Comparison of ENCODE assay signal across 18 cellular contexts in the genomic region with DNA sequence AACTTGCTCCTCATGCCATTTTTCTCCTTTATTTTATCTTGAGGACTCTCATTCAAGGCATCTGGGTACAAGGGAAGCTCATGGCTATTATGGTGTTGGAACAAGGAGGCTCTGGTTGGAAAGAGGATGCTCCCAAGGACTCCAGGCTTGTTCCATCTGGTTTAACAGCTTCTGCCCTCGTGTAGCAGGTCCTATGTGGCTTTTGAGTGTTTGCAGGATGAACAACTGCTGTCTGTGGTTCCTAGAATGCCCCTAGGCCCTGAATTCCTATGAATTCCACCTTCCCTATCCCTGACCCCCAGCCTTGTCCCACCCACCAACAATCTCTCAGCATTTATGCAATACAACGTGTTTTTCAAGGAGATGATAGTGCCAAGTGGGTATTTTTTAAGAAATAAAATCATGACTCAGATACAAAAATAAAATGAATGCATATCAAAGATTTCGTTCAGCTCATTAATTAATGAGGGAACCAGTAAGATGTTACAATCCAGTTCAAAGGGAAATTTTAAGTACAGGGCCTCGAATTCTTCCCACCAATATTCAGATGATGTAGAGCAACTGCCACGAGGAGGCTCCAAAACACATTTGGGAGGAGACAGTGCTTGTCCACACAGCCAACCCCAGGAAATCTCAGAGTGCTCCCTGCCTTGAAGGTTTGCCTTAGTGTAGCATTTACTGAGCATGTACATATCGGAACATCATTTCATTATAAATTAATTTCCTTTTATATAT.
DNase-seq lines count a peak whose midpoint lies in the region; TF ChIP-seq lines count a peak whose summit lies in the region.
"Had no signal": no experiment of that assay in that cellular context is flagged by ENCODE, and none has a peak within 500 bp of the region (broad histone marks: within the 10 kb centered on the region; RNA-seq: fewer than 3 reads in every experiment).

No MANE protein-coding gene starts in this region.

- DNase-seq in A673 (ENCODE audit: low spot score) (peak; percentile 7), NAMALWA (ENCODE audit: low spot score) (peak; percentile 4), SK-MEL-5 (ENCODE audit: low read depth, low spot score) (peak; percentile 33), osteocyte (ENCODE audit: extremely low spot score, unreplicated experiment) (no peak), GM10266 (ENCODE audit: extremely low spot score) (no peak), NCI-H524 treated with DMSO at 0.1 percent for 48 hours (lab: John Stamatoyannopoulos, UW) (no peak)
- DNase-seq: ACHN, AML-193, COR-L47, H9, Kasumi-1, MV-4-11, NCI-H1436, NCI-H2029 treated with DMSO at 0.1 percent for 48 hours, NCI-H510A treated with DMSO at 0.1 percent for 48 hours, PC-9 had no signal

- H3K27me3 ChIP-seq in A673 (replicated peaks; ENCODE audit: insufficient read depth, low read depth, low read length, poor library complexity): no peaks in the 10 kb centered on the region

- H3K4me1 Mint-ChIP-seq in osteocyte (ENCODE audit: unreplicated experiment): peaks cover 28% of the 10 kb centered on the region
- H3K4me1 Mint-ChIP-seq: H9 had no signal

- H3K9me3 ChIP-seq in A673 (ENCODE audit: low read depth, low read length, poor library complexity, severe bottlenecking): no peaks in the 10 kb centered on the region

- H3K36me3 Mint-ChIP-seq in osteocyte (ENCODE audit: unreplicated experiment): peaks cover 5% of the 10 kb centered on the region

- TF ChIP-seq CTCF in A673 (conservative IDR thresholded peaks at IDR 0.05; ENCODE audit: low read depth, low read length) (no peak), GM12872 (IDR thresholded peaks at IDR 0.05; ENCODE audit: insufficient read depth, low read depth, low read length) (peak; percentile 6; the same call in 1 of the 3 replicates), osteocyte (IDR thresholded peaks at IDR 0.05) (no peak), GM10266 (IDR thresholded peaks at IDR 0.05; ENCODE audit: control insufficient read depth, insufficient read depth, low read depth, missing control alignments) (no peak)

- intact Hi-C loops in A673 (cut with micrococcal nuclease; ENCODE audit: unreplicated experiment): no loop called here

- no TSS peak for BruUV-seq in A673 (replicated peaks; lab: Mats Ljungman, UMichigan)

- POLR2A ChIA-PET in A673 (lab: Charles Lee; ENCODE audit: low non-redundant PET): no interaction called here

- no peaks in the 10 kb centered on the region for H3K36me3 ChIP-seq in A673 (ENCODE audit: insufficient read depth, low read length, poor library complexity, severe bottlenecking)

- no peak overlapping the region for H3K4me3 Mint-ChIP-seq in osteocyte (ENCODE audit: unreplicated experiment)
- H3K4me3 Mint-ChIP-seq: H9 had no signal

- CTCF ChIA-PET in A673 (lab: Charles Lee): no interaction called here

- in situ Hi-C loops in SK-MEL-5 (cut with HindIII; ENCODE audit: low pct_unique_long_range_greater_than_20kb, low sequenced_read_pairs): no loop called here

- no peak overlapping the region for H3K4me3 ChIP-seq in A673 (ENCODE audit: low read depth, low read length, poor library complexity, severe bottlenecking)
- H3K4me3 ChIP-seq: PC-9, SK-N-MC had no signal

- no peaks in the 10 kb centered on the region for H3K4me1 ChIP-seq in A673 (ENCODE audit: insufficient read depth, low read length, poor library complexity, severe bottlenecking)

- H3K27ac Mint-ChIP-seq in osteocyte (ENCODE audit: unreplicated experiment): no peak overlapping the region
- H3K27ac Mint-ChIP-seq: H9 had no signal

- no peaks in the 10 kb centered on the region for H3K27me3 Mint-ChIP-seq in osteocyte (ENCODE audit: unreplicated experiment)

- H3K9me3 Mint-ChIP-seq in osteocyte (ENCODE audit: unreplicated experiment): peaks cover 25% of the 10 kb centered on the region

- no peak overlapping the region for H3K27ac ChIP-seq in A673 (ENCODE audit: low read depth, low read length, poor library complexity, severe bottlenecking)
- H3K27ac ChIP-seq: PC-9, SK-N-MC had no signal

Comparison
In these comparisons a context has a peak if more than half of its experiments do, and no peak if none do; other contexts are left out.
1. DNase-seq: peak in A673 (single experiment), NAMALWA (single experiment) and SK-MEL-5 (single experiment); none in osteocyte (single experiment), GM10266 (single experiment) and NCI-H524 treated with DMSO at 0.1 percent for 48 hours (single experiment).